18 cellular contexts compared by ENCODE assay signal in the genomic region with DNA sequence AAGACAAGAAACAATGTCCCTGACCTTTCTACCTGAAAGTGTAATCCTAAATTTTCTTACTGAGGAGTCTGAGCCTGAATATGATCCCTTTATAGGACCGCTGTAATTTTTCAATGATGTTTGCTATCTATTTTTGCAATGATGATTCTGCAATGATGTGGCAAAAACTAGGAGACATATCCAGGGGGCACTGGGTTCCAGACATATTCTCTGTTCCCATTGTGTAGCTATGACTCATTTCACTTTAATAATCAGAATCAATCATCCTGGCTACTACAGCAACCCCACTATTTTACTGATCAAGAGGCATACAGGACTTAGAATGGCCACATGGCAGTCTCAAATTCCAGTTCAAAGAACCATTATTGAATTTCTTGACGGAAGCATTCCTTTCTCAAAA.
"Had no signal": no experiment of that assay in that cellular context is flagged by ENCODE, and none has a peak within 500 bp of the region (broad histone marks: within the 10 kb centered on the region; RNA-seq: fewer than 3 reads in every experiment).

No MANE protein-coding gene starts in this region.

- DNase-seq: activated T-cell treated with anti-CD3 and anti-CD28 coated beads, Interleukin-2, amount 50 U/mL, for 24 hours; effector CD8-positive, alpha-beta T cell; head of caudate nucleus; hypothalamus; islet precursor cell; left cardiac atrium; nephron progenitor cell; pancreas; right cardiac atrium; stimulated activated CD4-positive, alpha-beta T cell treated with anti-CD3 and anti-CD28 coated beads, Interleukin-2, amount 100 ng/mL, for 24 hours; stomach; T-helper 1 cell had no signal

- H3K27ac ChIP-seq: ascending aorta, gastroesophageal sphincter, pancreas, skin epidermis, stomach, suprapubic skin, tibial nerve had no signal

- H3K27me3 ChIP-seq: ascending aorta, gastroesophageal sphincter, pancreas, stomach, suprapubic skin, tibial nerve had no signal

- H3K4me3 ChIP-seq: ascending aorta, gastroesophageal sphincter, pancreas, skin epidermis, stomach, suprapubic skin, tibial nerve had no signal

- H3K9me3 ChIP-seq: ascending aorta, gastroesophageal sphincter, pancreas, stomach, suprapubic skin, tibial nerve had no signal

- FAIRE-seq: pancreas, TTC549 had no signal

- H3K4me1 ChIP-seq: ascending aorta, gastroesophageal sphincter, pancreas, stomach, suprapubic skin, tibial nerve had no signal
